In the genomic region with DNA sequence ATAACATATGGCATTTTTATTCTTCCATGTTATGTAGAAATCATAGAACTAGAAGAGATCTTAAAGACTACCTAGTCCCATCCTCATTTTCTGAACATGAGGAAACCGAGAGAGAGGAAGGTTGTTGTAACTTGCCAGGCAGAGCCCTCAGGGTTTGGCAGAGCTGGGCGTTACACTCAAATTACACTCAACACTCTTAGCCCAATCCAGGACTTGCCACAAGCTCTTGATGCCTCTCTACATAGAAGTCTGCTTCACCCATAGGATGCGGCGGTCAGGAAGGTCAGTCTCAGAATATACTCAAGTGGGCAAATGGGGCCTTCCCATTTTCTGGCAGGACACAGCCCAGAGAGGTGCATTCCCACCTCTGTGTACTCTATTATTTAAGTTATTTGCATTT, we compare ENCODE assay signal across 1 cellular context.
TF ChIP-seq lines count a peak whose summit lies in the region.

No MANE protein-coding gene starts in this region.

TF ChIP-seq in A549, 52 proteins besides CTCF, POLR2A, EP300 and RAD21 (continued from another document):
- TF ChIP-seq NPAS2 (CRISPR knock-in tag; IDR thresholded peaks at IDR 0.05; ENCODE audit: borderline replicate concordance) (no peak), HDAC2 (IDR thresholded peaks at IDR 0.05) (no peak), JUNB (IDR thresholded peaks at IDR 0.05) (no peak), CBX2 (IDR thresholded peaks at IDR 0.05; ENCODE audit: borderline replicate concordance, low read depth) (no peak), MAZ (IDR thresholded peaks at IDR 0.05; ENCODE audit: borderline replicate concordance, low read depth, low read length) (no peak), KDM5A (IDR thresholded peaks at IDR 0.05) (no peak), BHLHE40 (IDR thresholded peaks at IDR 0.05; ENCODE audit: low read depth, low read length) (no peak), CEBPB (IDR thresholded peaks at IDR 0.05) (no peak)
